In the genomic region with DNA sequence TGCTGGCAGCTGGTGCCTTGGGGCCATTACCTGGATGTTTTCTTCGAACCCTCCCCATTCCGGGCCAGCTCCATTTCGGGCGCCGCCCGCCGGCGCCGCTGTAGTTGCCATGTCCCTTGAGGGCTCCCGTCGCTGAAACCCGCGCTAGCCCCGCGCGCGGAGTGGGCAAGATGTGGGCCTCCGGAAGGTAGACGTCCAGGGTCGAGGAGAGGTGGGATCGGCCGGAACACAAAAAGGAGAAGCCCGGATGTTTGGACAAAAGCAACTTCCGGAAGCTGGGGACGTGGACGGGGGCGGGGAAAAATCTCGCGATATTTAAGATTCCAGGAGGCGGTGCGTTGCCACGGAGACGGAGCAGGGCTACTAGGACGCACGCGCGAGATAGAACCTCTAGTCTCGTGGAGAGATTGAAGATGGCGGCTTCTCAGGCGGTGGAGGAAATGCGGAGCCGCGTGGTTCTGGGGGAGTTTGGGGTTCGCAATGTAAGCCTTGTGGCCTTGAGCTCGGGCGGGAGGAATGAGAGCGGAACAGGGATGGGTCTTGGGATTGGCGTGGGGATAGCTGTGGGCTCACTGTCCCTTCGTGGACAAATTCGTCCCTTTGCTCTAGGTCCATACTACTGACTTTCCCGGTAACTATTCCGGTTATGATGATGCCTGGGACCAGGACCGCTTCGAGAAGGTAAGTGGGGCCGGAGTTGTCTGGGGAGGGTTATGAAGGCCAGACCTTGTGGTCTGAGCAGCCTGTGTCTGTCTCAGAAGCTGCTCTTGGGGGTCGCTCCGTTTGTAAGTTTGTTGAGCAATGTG, we compare ENCODE assay signal across 8 cellular contexts. TPM values are rescaled to one million over a fixed set of nuclear protein-coding genes. Genes with fewer than 3 reads are reported as not detected.
A peak's percentile ranks its signal among the peaks of the same experiment; 100 is the strongest.
DNase-seq lines count a peak whose midpoint lies in the region; ATAC-seq and TF ChIP-seq lines count a peak whose summit lies in the region.

A gene with protein sequence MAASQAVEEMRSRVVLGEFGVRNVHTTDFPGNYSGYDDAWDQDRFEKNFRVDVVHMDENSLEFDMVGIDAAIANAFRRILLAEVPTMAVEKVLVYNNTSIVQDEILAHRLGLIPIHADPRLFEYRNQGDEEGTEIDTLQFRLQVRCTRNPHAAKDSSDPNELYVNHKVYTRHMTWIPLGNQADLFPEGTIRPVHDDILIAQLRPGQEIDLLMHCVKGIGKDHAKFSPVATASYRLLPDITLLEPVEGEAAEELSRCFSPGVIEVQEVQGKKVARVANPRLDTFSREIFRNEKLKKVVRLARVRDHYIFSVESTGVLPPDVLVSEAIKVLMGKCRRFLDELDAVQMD (plus strand): TSS at position 393 of the 806 bp plus-strand sequence. CDS start 21 bp downstream, at position 414.
Gene YIPF3 (minus strand): TSS at position 230 of the 806 bp plus-strand sequence. CDS start 119 bp downstream, at position 111.

- H3K9me3 Mint-ChIP-seq in activated B cell treated with CpG ODN at 0.5 μM for 24 hours, result no peaks in the 10 kb centered on the region

- peak; percentile 90 for ATAC-seq in GM19023 (IDR thresholded peaks at IDR 0.05; ENCODE audit: unreplicated experiment)
- peak; percentile 89 for ATAC-seq in HG03280 (IDR thresholded peaks at IDR 0.05; ENCODE audit: unreplicated experiment)
- peak; percentile 94 for ATAC-seq in activated B cell treated with CpG ODN at 0.5 μM for 24 hours (ENCODE audit: low read depth)

- H3K4me3 Mint-ChIP-seq in activated B cell treated with CpG ODN at 0.5 μM for 24 hours, result no peak within 1 kb of the TSS

- TF ChIP-seq CTCF in AG09309 (IDR thresholded peaks at IDR 0.05; ENCODE audit: control insufficient read depth, insufficient read depth, low read depth, low read length, missing control alignments), result no peak
- no peak for TF ChIP-seq CTCF in activated B cell treated with CpG ODN at 0.5 μM for 24 hours (IDR thresholded peaks at IDR 0.05)

- POLR2A ChIA-PET in activated B cell treated with CpG ODN at 0.5 μM for 24 hours (lab: Charles Lee), result interaction anchor here (0.5 to 2.5 kb wide), 20 partner anchors 9 to 637 kb away, joined by 3 to 15 read pairs (median 4); partner anchors contain the start of genes ABCC10, CNPY3, CUL7 and GTPBP2

- CTCF ChIA-PET in activated B cell treated with CpG ODN at 0.5 μM for 24 hours (lab: Charles Lee), result interaction anchor here (1.2 to 2.6 kb wide), 2 partner anchors 10 to 288 kb away, joined by 3 to 13 read pairs; partner anchors contain the start of gene DNPH1

- DNase-seq in AG09309 (ENCODE audit: low read depth) (peak; percentile 91), NCI-H345 (lab: John Stamatoyannopoulos, UW) (peak; percentile 99), activated B cell treated with CpG ODN at 0.5 μM for 24 hours (peak; percentile 87), iris pigment epithelial cell (ENCODE audit: low read depth) (peak; percentile 98)
- peak; percentile 96 for DNase-seq in central memory CD4-positive, alpha-beta T cell
- peak; percentile 92 for DNase-seq in stimulated activated CD4-positive, alpha-beta T cell treated with anti-CD3 and anti-CD28 coated beads, Interleukin-12 subunit alpha, Interleukin-12 subunit beta, amount 100 ng/mL, for 4 hours

- peak within 1 kb of the TSS; percentile 99 for H3K4me3 ChIP-seq in AG09309 (ENCODE audit: control insufficient read depth, low read depth, low read length)

- intact Hi-C loops in activated B cell treated with CpG ODN at 0.5 μM for 24 hours (cut with micrococcal nuclease), result loop anchor here (1.0 to 10.0 kb wide), 10 partner anchors 40 to 952 kb away; partner anchors contain the start of genes GTPBP2, KLC4, MEA1 and MRPL2

- H3K27ac Mint-ChIP-seq in activated B cell treated with CpG ODN at 0.5 μM for 24 hours, result peak within 1 kb of the TSS; percentile 54

- H3K4me1 Mint-ChIP-seq in activated B cell treated with CpG ODN at 0.5 μM for 24 hours, result peaks cover 29% of the 10 kb centered on the region

- H3K36me3 Mint-ChIP-seq in activated B cell treated with CpG ODN at 0.5 μM for 24 hours (ENCODE audit: low read depth), result peaks cover 37% of the 10 kb centered on the region

- no peaks in the 10 kb centered on the region for H3K27me3 Mint-ChIP-seq in activated B cell treated with CpG ODN at 0.5 μM for 24 hours

RNA-seq across cellular contexts. Expression of the first gene that starts in this region (rescaled TPM):
- 67.7 and 75.6 TPM in 2 replicates for total RNA-seq in activated B cell treated with CpG ODN at 0.5 μM for 24 hours

RNA-seq across cellular contexts. Expression of gene YIPF3, which starts in this region (rescaled TPM):
- total RNA-seq in activated B cell treated with CpG ODN at 0.5 μM for 24 hours, result 51.7 and 59.1 TPM in 2 replicates

Comparison
In these comparisons a context has a peak if more than half of its experiments do, and no peak if none do; other contexts are left out.
1. Peak in every context shown above with its lines: DNase-seq, ATAC-seq and H3K4me3 ChIP-seq.